ENCODE assay signal across 9 cellular contexts in genomic region chr13:76745246-76746200, GRCh38.
A peak's percentile ranks its signal among the peaks of the same experiment; 100 is the strongest.
DNase-seq lines count a peak whose midpoint lies in the region; ATAC-seq, FAIRE-seq and TF ChIP-seq lines count a peak whose summit lies in the region.
"Had no signal": no experiment of that assay in that cellular context is flagged by ENCODE, and none has a peak within 500 bp of the region (broad histone marks: within the 10 kb centered on the region; RNA-seq: fewer than 3 reads in every experiment).

No MANE protein-coding gene starts in this region.

- H3K36me3 ChIP-seq in GM12878 (ENCODE audit: control insufficient read depth in 2 of 2, insufficient read depth in 2 of 2, low read length in 1 of 2) (no peaks in the 10 kb centered on the region), esophagus muscularis mucosa (no peaks in the 10 kb centered on the region)

- H3K4me3 ChIP-seq in GM12878 (no peak overlapping the region; the same call in 1 of the 2 replicates), esophagus muscularis mucosa (no peak overlapping the region)

- no peak overlapping the region for H3K9ac ChIP-seq in GM12878 (ENCODE audit: control insufficient read depth, insufficient read depth, low read length)

- POLR2A ChIA-PET in GM12878 (lab: Charles Lee), result no interaction called here

- TF ChIP-seq CTCF in GM12878 (IDR thresholded peaks at IDR 0.05 in 2 of 3, conservative IDR thresholded peaks at IDR 0.05 in 1 of 3; ENCODE audit: control insufficient read depth in 2 of 3, extremely low read depth in 1 of 3, insufficient read depth in 1 of 3, low read depth in 3 of 3, low read length in 3 of 3), result no peak
- TF ChIP-seq CTCF in esophagus muscularis mucosa (IDR thresholded peaks at IDR 0.05), result no peak

- H3K4me1 ChIP-seq in GM12878 (ENCODE audit: control insufficient read depth, insufficient read depth, low read length) (peaks cover 11% of the 10 kb centered on the region), esophagus muscularis mucosa (no peaks in the 10 kb centered on the region)

- peak; percentile 94 for FAIRE-seq in GM12878 (lab: Jason Lieb, UNC)

- H4K20me1 ChIP-seq in GM12878 (ENCODE audit: control insufficient read depth, insufficient read depth), result no peaks in the 10 kb centered on the region

- DNase-seq in CD1c-positive myeloid dendritic cell (ENCODE audit: extremely low spot score) (peak; percentile 80), GM12878 (ENCODE audit: low read depth, low spot score) (peak; percentile 59), esophagus muscularis mucosa (ENCODE audit: extremely low spot score) (no peak), T-helper 9 cell (no peak), NCI-H510A (lab: John Stamatoyannopoulos, UW) (no peak)
- DNase-seq in activated CD4-positive, alpha-beta T cell treated with anti-CD3 and anti-CD28 coated beads, Interleukin-2, amount 50 U/mL, for 4 hours, result no peak
- DNase-seq: activated CD4-positive, CD25-positive, alpha-beta regulatory T cell had no signal

- no peak for TF ChIP-seq POLR2A in GM12878 (IDR thresholded peaks at IDR 0.05; ENCODE audit: low read depth, low read length)
- no peak for TF ChIP-seq POLR2A in esophagus muscularis mucosa (IDR thresholded peaks at IDR 0.05; ENCODE audit: low read depth)

- no peak for TF ChIP-seq RAD21 in GM12878 (IDR thresholded peaks at IDR 0.05; ENCODE audit: insufficient read depth, low read depth, low read length)

- CTCF ChIA-PET in GM12878 (lab: Yijun Ruan, JAX), result no interaction called here

- H3K27me3 ChIP-seq in GM12878 (replicated peaks in 1 of 2; ENCODE audit: control insufficient read depth in 2 of 2, insufficient read depth in 2 of 2, low read length in 1 of 2) (no peaks in the 10 kb centered on the region), esophagus muscularis mucosa (no peaks in the 10 kb centered on the region)

- H3K9me3 ChIP-seq in GM12878 (replicated peaks; ENCODE audit: control insufficient read depth, insufficient read depth, low read length), result no peaks in the 10 kb centered on the region; the same call in 2 of the 3 replicates
- H3K9me3 ChIP-seq in esophagus muscularis mucosa, result peaks cover 0 to 9% (median 6%) of the 10 kb centered on the region in 4 donors

- no peak overlapping the region for H2AFZ ChIP-seq in GM12878 (ENCODE audit: control insufficient read depth, low read depth, low read length)

- TF ChIP-seq EP300 in GM12878 (IDR thresholded peaks at IDR 0.05; ENCODE audit: borderline replicate concordance in 1 of 2, control insufficient read depth in 1 of 2, low read depth in 2 of 2, low read length in 2 of 2) (no peak; a peak in 1 of 4 replicates), esophagus muscularis mucosa (IDR thresholded peaks at IDR 0.05) (no peak)

- in situ Hi-C loops in GM12878 (cut with MboI), result no loop called here

- SMC1A ChIA-PET in GM12878 (lab: Charles Lee; ENCODE audit: uncharacterized antibody, unreplicated experiment), result no interaction called here

- ATAC-seq in GM21367 (IDR thresholded peaks at IDR 0.05; ENCODE audit: unreplicated experiment) (peak; percentile 82), HG03342 (IDR thresholded peaks at IDR 0.05; ENCODE audit: unreplicated experiment) (peak; percentile 73), GM12878 (peak; percentile 90)

- RAD21 ChIA-PET in GM12878 (lab: Charles Lee; ENCODE audit: unreplicated experiment), result no interaction called here

- intact Hi-C loops in GM12878 (cut with micrococcal nuclease; ENCODE audit: unreplicated experiment) (no loop called here), esophagus muscularis mucosa (cut with DNase I) (no loop called here)

- no peaks in the 10 kb centered on the region for H3K79me2 ChIP-seq in GM12878 (ENCODE audit: control insufficient read depth, insufficient read depth, low read length)

- H3K4me2 ChIP-seq in GM12878 (ENCODE audit: control insufficient read depth, insufficient read depth), result peak overlapping the region; percentile 76

- 0% methylated on average over 3 of the region's 3 CpGs for WGBS in GM12878 (ENCODE audit: insufficient coverage, insufficient replicate concordance, low lambda C conversion rate, missing lambda C conversion rate)
- 66% methylated on average over 3 of the region's 3 CpGs for WGBS in esophagus muscularis mucosa

- no TSS peak for BruUV-seq in GM12878 (replicated peaks; lab: Mats Ljungman, UMichigan)

- H3K27ac ChIP-seq in GM12878 (ENCODE audit: control insufficient read depth, insufficient read depth) (peak overlapping the region; percentile 22; the same call in 1 of the 2 replicates), esophagus muscularis mucosa (replicated peaks in 1 of 4) (no peak overlapping the region)

TF ChIP-seq in GM12878, 131 proteins besides CTCF, POLR2A, EP300 and RAD21 (continues in another document):
- TF ChIP-seq SPI1 (IDR thresholded peaks at IDR 0.05; ENCODE audit: borderline replicate concordance, insufficient read depth, low read depth, low read length) (peak; percentile 85), BCL3 (IDR thresholded peaks at IDR 0.05; ENCODE audit: borderline replicate concordance, insufficient read depth, low read depth, low read length, poor library complexity, severe bottlenecking) (peak; percentile 19), MEF2A (IDR thresholded peaks at IDR 0.05; ENCODE audit: insufficient read depth, low read depth, low read length) (peak; percentile 79), NR2C1 (IDR thresholded peaks at IDR 0.05) (no peak), PAX5 (IDR thresholded peaks at IDR 0.05; ENCODE audit: borderline replicate concordance, low read depth, low read length) (peak; percentile 29; the same call in 1 of the 2 replicates), BCL11A (IDR thresholded peaks at IDR 0.05; ENCODE audit: low read depth, low read length) (peak; percentile 61), CREM (IDR thresholded peaks at IDR 0.05; ENCODE audit: low read depth) (peak; percentile 73; the same call in 1 of the 2 replicates), SP1 (IDR thresholded peaks at IDR 0.05; ENCODE audit: low read depth, low read length) (peak; percentile 16), HDAC2 (IDR thresholded peaks at IDR 0.05) (no peak), IKZF2 (IDR thresholded peaks at IDR 0.05) (0 out of 4 replicates have a peak, but pooled peaks of 1 of the 2 experiments have one; percentile 9), NR2F1 (conservative IDR thresholded peaks at IDR 0.05) (peak; percentile 47; the same call in 1 of the 2 replicates), YBX1 (IDR thresholded peaks at IDR 0.05) (no peak), ASH2L (IDR thresholded peaks at IDR 0.05; ENCODE audit: borderline replicate concordance, low read depth) (no peak), NFIC (IDR thresholded peaks at IDR 0.05; ENCODE audit: low read depth, low read length) (peak; percentile 92), POLR2AphosphoS5 (IDR thresholded peaks at IDR 0.05; ENCODE audit: low read length) (no peak), ATF2 (IDR thresholded peaks at IDR 0.05; ENCODE audit: low read length) (peak; percentile 82; the same call in 1 of the 2 replicates), ZNF622 (IDR thresholded peaks at IDR 0.05) (no peak), CREB1 (IDR thresholded peaks at IDR 0.05; ENCODE audit: low read depth) (peak; percentile 50; the same call in 1 of the 2 replicates), ATF7 (IDR thresholded peaks at IDR 0.05; ENCODE audit: low read depth) (no peak), USF1 (IDR thresholded peaks at IDR 0.05; ENCODE audit: borderline replicate concordance, extremely low read length, insufficient read depth, low read depth, low read length) (no peak), TCF7 (IDR thresholded peaks at IDR 0.05; ENCODE audit: borderline replicate concordance) (peak; percentile 57; the same call in 1 of the 2 replicates), FOS (IDR thresholded peaks at IDR 0.05; ENCODE audit: borderline replicate concordance, extremely low read depth, insufficient read length) (no peak), PML (IDR thresholded peaks at IDR 0.05; ENCODE audit: low read length) (no peak), MTA3 (IDR thresholded peaks at IDR 0.05; ENCODE audit: borderline replicate concordance, low read length) (peak; percentile 77), EED (IDR thresholded peaks at IDR 0.05; ENCODE audit: low read depth) (peak; percentile 64), ZBED1 (IDR thresholded peaks at IDR 0.05; ENCODE audit: borderline replicate concordance) (peak; percentile 37; the same call in 1 of the 2 replicates), IRF4 (IDR thresholded peaks at IDR 0.05; ENCODE audit: low read depth, low read length) (peak; percentile 61; the same call in 1 of the 2 replicates), JUNB (IDR thresholded peaks at IDR 0.05) (peak; percentile 91), EGR1 (IDR thresholded peaks at IDR 0.05; ENCODE audit: borderline replicate concordance in 1 of 2, low read depth in 2 of 2, low read length in 2 of 2) (peak in 1 of 2 experiments; percentile 70; a peak in 1 of 3 replicates)

Comparison
In these comparisons a context has a peak if more than half of its experiments do, and no peak if none do; other contexts are left out.
1. DNase-seq: peak in CD1c-positive myeloid dendritic cell (single experiment) and GM12878 (single experiment); none in esophagus muscularis mucosa (single experiment), activated CD4-positive, alpha-beta T cell treated with anti-CD3 and anti-CD28 coated beads, Interleukin-2, amount 50 U/mL, for 4 hours (0 of 2), T-helper 9 cell (single experiment) and NCI-H510A (single experiment).
2. Peak in every context shown above with its lines, with median percentiles within 50 percentile points of each other: ATAC-seq.